In genomic region chr7:118183586-118184391, GRCh38 we compare ENCODE assay signal across 1 cellular context.
TF ChIP-seq lines count a peak whose summit lies in the region.

LSM8 (plus strand) TSS chr7:118184164; CDS start chr7:118184224, 60 bp downstream.

TF ChIP-seq in HCT116, 20 proteins besides CTCF, POLR2A, EP300 and RAD21 (continued from another document):
- TF ChIP-seq POLR2AphosphoS5 (IDR thresholded peaks at IDR 0.05; ENCODE audit: low read depth, low read length) = peak; percentile 88
- TF ChIP-seq FOSL1 (IDR thresholded peaks at IDR 0.05; ENCODE audit: low read depth) = no peak
- TF ChIP-seq REST (IDR thresholded peaks at IDR 0.05; ENCODE audit: low read depth) = no peak
- TF ChIP-seq SRF (IDR thresholded peaks at IDR 0.05; ENCODE audit: low read depth) = no peak
- TF ChIP-seq CEBPB (IDR thresholded peaks at IDR 0.05; ENCODE audit: low read depth) = no peak
- peak; percentile 62 for TF ChIP-seq MAX (IDR thresholded peaks at IDR 0.05)
- TF ChIP-seq ELF1 (IDR thresholded peaks at IDR 0.05; ENCODE audit: borderline replicate concordance, low read depth) = peak; percentile 88
- no peak for TF ChIP-seq EZH2 (IDR thresholded peaks at IDR 0.05)
- 0 out of 2 replicates have a peak, but pooled peaks have one; percentile 19 for TF ChIP-seq EGR1 (IDR thresholded peaks at IDR 0.05; ENCODE audit: low read depth)
- no peak for TF ChIP-seq ATF3 (IDR thresholded peaks at IDR 0.05)
- TF ChIP-seq SIN3A (IDR thresholded peaks at IDR 0.05; ENCODE audit: low read depth) = peak; percentile 90
- peak; percentile 90 for TF ChIP-seq ZFX (IDR thresholded peaks at IDR 0.05)
- TF ChIP-seq YY1 (IDR thresholded peaks at IDR 0.05; ENCODE audit: extremely low read depth, insufficient replicate concordance, low read depth, low read length) = peak; percentile 28
- TF ChIP-seq ZNF274 (IDR thresholded peaks at IDR 0.05; ENCODE audit: low read depth, low read length) = no peak
TF ChIP-seq in HCT116: peak in this region for 10.
